Comparison of ENCODE assay signal across 1 cellular context in the genomic region with DNA sequence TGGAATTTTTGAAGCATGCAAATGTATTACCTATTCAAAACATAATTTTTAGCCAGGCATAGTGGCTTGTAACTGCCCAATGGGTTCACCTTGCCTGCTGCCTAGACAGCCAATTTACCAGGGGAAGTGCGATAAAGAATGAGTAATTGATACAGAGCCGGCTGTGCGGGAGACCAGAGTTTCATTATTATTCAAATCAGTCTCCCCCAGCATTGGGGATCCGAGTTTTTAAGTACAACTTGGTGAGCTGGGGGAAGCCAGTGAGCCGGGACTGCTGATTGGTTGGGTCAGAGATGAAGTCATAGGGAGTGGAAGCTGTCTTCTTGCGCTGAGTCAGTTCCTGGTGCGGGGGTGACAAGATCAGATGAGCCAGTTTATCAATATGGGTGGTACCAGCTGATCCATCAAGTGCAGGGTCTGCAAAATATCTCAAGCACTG.
TF ChIP-seq lines count a peak whose summit lies in the region.

No MANE protein-coding gene starts in this region.

TF ChIP-seq in K562, 482 proteins besides CTCF, POLR2A, EP300 and RAD21 (continued from another document):
- TF ChIP-seq, protein P1, sequence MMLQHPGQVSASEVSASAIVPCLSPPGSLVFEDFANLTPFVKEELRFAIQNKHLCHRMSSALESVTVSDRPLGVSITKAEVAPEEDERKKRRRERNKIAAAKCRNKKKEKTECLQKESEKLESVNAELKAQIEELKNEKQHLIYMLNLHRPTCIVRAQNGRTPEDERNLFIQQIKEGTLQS (IDR thresholded peaks at IDR 0.05): peak; percentile 84
- TF ChIP-seq, protein P1 (CRISPR knock-in tag; conservative IDR thresholded peaks at IDR 0.05): no peak
- no peak for TF ChIP-seq STAT5A (IDR thresholded peaks at IDR 0.05; ENCODE audit: borderline replicate concordance, low read length)
- TF ChIP-seq ZNF146 (CRISPR knock-in tag; IDR thresholded peaks at IDR 0.05; ENCODE audit: unreplicated experiment): no peak
- TF ChIP-seq DACH1 (IDR thresholded peaks at IDR 0.05; ENCODE audit: partially characterized antibody): peak; percentile 90
- no peak for TF ChIP-seq TOE1 (IDR thresholded peaks at IDR 0.05; ENCODE audit: borderline replicate concordance)
- TF ChIP-seq TOE1 (CRISPR knock-in tag; IDR thresholded peaks at IDR 0.05; ENCODE audit: borderline replicate concordance, low read depth): no peak
- peak; percentile 66 for TF ChIP-seq MAFG (tag; conservative IDR thresholded peaks at IDR 0.05)
- TF ChIP-seq, protein P2, sequence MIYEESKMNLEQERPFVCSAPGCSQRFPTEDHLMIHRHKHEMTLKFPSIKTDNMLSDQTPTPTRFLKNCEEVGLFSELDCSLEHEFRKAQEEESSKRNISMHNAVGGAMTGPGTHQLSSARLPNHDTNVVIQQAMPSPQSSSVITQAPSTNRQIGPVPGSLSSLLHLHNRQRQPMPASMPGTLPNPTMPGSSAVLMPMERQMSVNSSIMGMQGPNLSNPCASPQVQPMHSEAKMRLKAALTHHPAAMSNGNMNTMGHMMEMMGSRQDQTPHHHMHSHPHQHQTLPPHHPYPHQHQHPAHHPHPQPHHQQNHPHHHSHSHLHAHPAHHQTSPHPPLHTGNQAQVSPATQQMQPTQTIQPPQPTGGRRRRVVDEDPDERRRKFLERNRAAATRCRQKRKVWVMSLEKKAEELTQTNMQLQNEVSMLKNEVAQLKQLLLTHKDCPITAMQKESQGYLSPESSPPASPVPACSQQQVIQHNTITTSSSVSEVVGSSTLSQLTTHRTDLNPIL (CRISPR knock-in tag; IDR thresholded peaks at IDR 0.05): no peak
- peak in 1 of 2 experiments; percentile 65; a peak in 1 of 4 replicates for TF ChIP-seq RCOR1 (IDR thresholded peaks at IDR 0.05; ENCODE audit: borderline replicate concordance in 1 of 2, low read depth in 2 of 2, low read length in 2 of 2)
- TF ChIP-seq MYNN (IDR thresholded peaks at IDR 0.05): peak; percentile 71; the same call in 1 of the 2 replicates
- no peak for TF ChIP-seq MYNN (CRISPR knock-in tag; IDR thresholded peaks at IDR 0.05)
- TF ChIP-seq, protein P3, sequence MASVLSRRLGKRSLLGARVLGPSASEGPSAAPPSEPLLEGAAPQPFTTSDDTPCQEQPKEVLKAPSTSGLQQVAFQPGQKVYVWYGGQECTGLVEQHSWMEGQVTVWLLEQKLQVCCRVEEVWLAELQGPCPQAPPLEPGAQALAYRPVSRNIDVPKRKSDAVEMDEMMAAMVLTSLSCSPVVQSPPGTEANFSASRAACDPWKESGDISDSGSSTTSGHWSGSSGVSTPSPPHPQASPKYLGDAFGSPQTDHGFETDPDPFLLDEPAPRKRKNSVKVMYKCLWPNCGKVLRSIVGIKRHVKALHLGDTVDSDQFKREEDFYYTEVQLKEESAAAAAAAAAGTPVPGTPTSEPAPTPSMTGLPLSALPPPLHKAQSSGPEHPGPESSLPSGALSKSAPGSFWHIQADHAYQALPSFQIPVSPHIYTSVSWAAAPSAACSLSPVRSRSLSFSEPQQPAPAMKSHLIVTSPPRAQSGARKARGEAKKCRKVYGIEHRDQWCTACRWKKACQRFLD (CRISPR knock-in tag; IDR thresholded peaks at IDR 0.05): 0 out of 2 replicates have a peak, but pooled peaks have one; percentile 40
- TF ChIP-seq FOXJ3 (CRISPR knock-in tag; IDR thresholded peaks at IDR 0.05): no peak
- TF ChIP-seq, protein P4, sequence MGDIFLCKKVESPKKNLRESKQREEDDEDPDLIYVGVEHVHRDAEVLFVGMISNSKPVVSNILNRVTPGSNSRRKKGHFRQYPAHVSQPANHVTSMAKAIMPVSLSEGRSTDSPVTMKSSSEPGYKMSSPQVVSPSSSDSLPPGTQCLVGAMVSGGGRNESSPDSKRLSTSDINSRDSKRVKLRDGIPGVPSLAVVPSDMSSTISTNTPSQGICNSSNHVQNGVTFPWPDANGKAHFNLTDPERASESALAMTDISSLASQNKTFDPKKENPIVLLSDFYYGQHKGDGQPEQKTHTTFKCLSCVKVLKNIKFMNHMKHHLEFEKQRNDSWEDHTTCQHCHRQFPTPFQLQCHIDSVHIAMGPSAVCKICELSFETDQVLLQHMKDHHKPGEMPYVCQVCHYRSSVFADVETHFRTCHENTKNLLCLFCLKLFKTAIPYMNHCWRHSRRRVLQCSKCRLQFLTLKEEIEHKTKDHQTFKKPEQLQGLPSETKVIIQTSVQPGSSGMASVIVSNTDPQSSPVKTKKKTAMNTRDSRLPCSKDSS (IDR thresholded peaks at IDR 0.05; ENCODE audit: low read depth, partially characterized antibody): no peak
- TF ChIP-seq ZNF41 (CRISPR knock-in tag; conservative IDR thresholded peaks at IDR 0.05): no peak
- TF ChIP-seq ZNF316 (IDR thresholded peaks at IDR 0.05): peak; percentile 76
- no peak for TF ChIP-seq HMG20A (CRISPR knock-in tag; conservative IDR thresholded peaks at IDR 0.05)
- TF ChIP-seq NFYB (IDR thresholded peaks at IDR 0.05; ENCODE audit: extremely low read depth, insufficient read length): peak; percentile 67
- peak; percentile 21 for TF ChIP-seq MEIS2 (IDR thresholded peaks at IDR 0.05; ENCODE audit: partially characterized antibody)
- no peak for TF ChIP-seq ETV6 (IDR thresholded peaks at IDR 0.05; ENCODE audit: borderline replicate concordance in 1 of 2, low read depth in 2 of 2, low read length in 1 of 2)
- TF ChIP-seq ETV6 (CRISPR knock-in tag; IDR thresholded peaks at IDR 0.05; ENCODE audit: borderline replicate concordance): no peak
- TF ChIP-seq KLF6 (CRISPR knock-in tag; IDR thresholded peaks at IDR 0.05; ENCODE audit: borderline replicate concordance): no peak
- TF ChIP-seq GTF2E2 (tag; IDR thresholded peaks at IDR 0.05): peak; percentile 51; the same call in 1 of the 2 replicates
- TF ChIP-seq JUN (IDR thresholded peaks at IDR 0.05; ENCODE audit: borderline replicate concordance, low read depth, low read length): peak; percentile 74
- TF ChIP-seq JUN (CRISPR knock-in tag; IDR thresholded peaks at IDR 0.05; ENCODE audit: borderline replicate concordance): no peak
- no peak for TF ChIP-seq NFIX (CRISPR knock-in tag; IDR thresholded peaks at IDR 0.05; ENCODE audit: low read depth)
- no peak for TF ChIP-seq CREBBP (IDR thresholded peaks at IDR 0.05; ENCODE audit: low read depth, low read length)
- no peak for TF ChIP-seq ZNF184 (CRISPR knock-in tag; IDR thresholded peaks at IDR 0.05)
- no peak for TF ChIP-seq RFX1 (IDR thresholded peaks at IDR 0.05)
- 0 out of 4 replicates have a peak, but pooled peaks of 1 of the 2 experiments have one; percentile 46 for TF ChIP-seq KDM1A (IDR thresholded peaks at IDR 0.05)
- no peak for TF ChIP-seq WHSC1 (IDR thresholded peaks at IDR 0.05; ENCODE audit: low read length)
- TF ChIP-seq ZNF23 (CRISPR knock-in tag; IDR thresholded peaks at IDR 0.05): no peak
- TF ChIP-seq DLX4 (CRISPR knock-in tag; IDR thresholded peaks at IDR 0.05): no peak
- TF ChIP-seq JUND (IDR thresholded peaks at IDR 0.05; ENCODE audit: borderline replicate concordance, low read depth, low read length): peak; percentile 89
- peak; percentile 76; the same call in 2 of the 3 replicates for TF ChIP-seq JUND (tag; IDR thresholded peaks at IDR 0.05; ENCODE audit: borderline replicate concordance, low read depth, low read length)
